1 cellular context compared by ENCODE assay signal in the genomic region with DNA sequence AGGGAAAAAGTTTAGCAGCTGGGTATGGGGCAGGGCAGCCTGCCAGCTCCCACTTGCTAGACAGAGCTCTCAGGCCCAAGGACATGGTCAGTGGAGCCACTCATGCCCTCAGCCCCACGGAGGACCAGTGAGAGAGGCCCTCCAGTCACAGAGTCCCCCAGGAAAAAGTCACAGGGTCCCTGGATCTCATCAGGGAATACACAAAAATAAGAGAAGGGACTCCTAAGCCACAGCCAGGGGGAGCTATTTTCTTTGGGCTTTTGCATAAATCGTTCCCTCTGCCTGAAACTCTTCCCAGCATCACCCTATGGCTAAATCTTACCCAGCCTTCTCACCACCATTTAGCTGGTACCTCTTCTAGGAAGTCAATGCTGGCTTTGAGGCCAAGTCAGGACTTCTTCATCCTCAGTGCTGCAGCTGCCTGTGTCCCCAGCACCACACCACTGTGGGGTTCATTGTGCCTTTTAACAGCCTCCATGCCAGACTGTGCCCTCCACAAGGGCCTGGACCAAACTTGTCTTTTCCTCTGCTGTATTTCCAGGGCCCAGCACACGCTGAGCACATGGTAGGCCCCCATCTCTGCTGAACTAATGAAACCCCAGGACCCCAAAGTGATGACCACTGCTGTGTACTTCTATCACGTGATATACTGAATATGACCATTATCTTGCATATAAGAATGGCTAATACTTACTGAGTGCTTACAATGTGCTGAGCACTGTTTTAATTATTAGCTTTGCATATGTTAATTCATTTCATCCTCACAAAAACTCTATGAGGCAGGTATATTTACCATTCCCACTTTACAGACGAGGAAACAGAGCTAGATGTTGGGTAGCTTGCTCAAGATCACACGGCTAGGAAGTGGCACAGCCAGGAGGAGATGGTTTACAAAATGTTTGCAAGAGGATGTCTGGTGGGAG.
TF ChIP-seq lines count a peak whose summit lies in the region.

No MANE protein-coding gene starts in this region.

TF ChIP-seq in K562, 482 proteins besides CTCF, POLR2A, EP300 and RAD21 (continued from another document):
- TF ChIP-seq, protein P1, sequence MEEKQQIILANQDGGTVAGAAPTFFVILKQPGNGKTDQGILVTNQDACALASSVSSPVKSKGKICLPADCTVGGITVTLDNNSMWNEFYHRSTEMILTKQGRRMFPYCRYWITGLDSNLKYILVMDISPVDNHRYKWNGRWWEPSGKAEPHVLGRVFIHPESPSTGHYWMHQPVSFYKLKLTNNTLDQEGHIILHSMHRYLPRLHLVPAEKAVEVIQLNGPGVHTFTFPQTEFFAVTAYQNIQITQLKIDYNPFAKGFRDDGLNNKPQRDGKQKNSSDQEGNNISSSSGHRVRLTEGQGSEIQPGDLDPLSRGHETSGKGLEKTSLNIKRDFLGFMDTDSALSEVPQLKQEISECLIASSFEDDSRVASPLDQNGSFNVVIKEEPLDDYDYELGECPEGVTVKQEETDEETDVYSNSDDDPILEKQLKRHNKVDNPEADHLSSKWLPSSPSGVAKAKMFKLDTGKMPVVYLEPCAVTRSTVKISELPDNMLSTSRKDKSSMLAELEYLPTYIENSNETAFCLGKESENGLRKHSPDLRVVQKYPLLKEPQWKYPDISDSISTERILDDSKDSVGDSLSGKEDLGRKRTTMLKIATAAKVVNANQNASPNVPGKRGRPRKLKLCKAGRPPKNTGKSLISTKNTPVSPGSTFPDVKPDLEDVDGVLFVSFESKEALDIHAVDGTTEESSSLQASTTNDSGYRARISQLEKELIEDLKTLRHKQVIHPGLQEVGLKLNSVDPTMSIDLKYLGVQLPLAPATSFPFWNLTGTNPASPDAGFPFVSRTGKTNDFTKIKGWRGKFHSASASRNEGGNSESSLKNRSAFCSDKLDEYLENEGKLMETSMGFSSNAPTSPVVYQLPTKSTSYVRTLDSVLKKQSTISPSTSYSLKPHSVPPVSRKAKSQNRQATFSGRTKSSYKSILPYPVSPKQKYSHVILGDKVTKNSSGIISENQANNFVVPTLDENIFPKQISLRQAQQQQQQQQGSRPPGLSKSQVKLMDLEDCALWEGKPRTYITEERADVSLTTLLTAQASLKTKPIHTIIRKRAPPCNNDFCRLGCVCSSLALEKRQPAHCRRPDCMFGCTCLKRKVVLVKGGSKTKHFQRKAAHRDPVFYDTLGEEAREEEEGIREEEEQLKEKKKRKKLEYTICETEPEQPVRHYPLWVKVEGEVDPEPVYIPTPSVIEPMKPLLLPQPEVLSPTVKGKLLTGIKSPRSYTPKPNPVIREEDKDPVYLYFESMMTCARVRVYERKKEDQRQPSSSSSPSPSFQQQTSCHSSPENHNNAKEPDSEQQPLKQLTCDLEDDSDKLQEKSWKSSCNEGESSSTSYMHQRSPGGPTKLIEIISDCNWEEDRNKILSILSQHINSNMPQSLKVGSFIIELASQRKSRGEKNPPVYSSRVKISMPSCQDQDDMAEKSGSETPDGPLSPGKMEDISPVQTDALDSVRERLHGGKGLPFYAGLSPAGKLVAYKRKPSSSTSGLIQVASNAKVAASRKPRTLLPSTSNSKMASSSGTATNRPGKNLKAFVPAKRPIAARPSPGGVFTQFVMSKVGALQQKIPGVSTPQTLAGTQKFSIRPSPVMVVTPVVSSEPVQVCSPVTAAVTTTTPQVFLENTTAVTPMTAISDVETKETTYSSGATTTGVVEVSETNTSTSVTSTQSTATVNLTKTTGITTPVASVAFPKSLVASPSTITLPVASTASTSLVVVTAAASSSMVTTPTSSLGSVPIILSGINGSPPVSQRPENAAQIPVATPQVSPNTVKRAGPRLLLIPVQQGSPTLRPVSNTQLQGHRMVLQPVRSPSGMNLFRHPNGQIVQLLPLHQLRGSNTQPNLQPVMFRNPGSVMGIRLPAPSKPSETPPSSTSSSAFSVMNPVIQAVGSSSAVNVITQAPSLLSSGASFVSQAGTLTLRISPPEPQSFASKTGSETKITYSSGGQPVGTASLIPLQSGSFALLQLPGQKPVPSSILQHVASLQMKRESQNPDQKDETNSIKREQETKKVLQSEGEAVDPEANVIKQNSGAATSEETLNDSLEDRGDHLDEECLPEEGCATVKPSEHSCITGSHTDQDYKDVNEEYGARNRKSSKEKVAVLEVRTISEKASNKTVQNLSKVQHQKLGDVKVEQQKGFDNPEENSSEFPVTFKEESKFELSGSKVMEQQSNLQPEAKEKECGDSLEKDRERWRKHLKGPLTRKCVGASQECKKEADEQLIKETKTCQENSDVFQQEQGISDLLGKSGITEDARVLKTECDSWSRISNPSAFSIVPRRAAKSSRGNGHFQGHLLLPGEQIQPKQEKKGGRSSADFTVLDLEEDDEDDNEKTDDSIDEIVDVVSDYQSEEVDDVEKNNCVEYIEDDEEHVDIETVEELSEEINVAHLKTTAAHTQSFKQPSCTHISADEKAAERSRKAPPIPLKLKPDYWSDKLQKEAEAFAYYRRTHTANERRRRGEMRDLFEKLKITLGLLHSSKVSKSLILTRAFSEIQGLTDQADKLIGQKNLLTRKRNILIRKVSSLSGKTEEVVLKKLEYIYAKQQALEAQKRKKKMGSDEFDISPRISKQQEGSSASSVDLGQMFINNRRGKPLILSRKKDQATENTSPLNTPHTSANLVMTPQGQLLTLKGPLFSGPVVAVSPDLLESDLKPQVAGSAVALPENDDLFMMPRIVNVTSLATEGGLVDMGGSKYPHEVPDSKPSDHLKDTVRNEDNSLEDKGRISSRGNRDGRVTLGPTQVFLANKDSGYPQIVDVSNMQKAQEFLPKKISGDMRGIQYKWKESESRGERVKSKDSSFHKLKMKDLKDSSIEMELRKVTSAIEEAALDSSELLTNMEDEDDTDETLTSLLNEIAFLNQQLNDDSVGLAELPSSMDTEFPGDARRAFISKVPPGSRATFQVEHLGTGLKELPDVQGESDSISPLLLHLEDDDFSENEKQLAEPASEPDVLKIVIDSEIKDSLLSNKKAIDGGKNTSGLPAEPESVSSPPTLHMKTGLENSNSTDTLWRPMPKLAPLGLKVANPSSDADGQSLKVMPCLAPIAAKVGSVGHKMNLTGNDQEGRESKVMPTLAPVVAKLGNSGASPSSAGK (IDR thresholded peaks at IDR 0.05): 0 out of 2 replicates have a peak, but pooled peaks have one; percentile 13
- no peak for TF ChIP-seq TFAM (CRISPR knock-in tag; conservative IDR thresholded peaks at IDR 0.05)
- peak in 1 of 2 experiments; percentile 38; a peak in 1 of 4 replicates for TF ChIP-seq RCOR1 (IDR thresholded peaks at IDR 0.05; ENCODE audit: borderline replicate concordance in 1 of 2, low read depth in 2 of 2, low read length in 2 of 2)
- TF ChIP-seq ZNF584 (CRISPR knock-in tag; IDR thresholded peaks at IDR 0.05; ENCODE audit: low read depth): no peak
- no peak for TF ChIP-seq ZNF41 (CRISPR knock-in tag; conservative IDR thresholded peaks at IDR 0.05)
- TF ChIP-seq ARID2 (IDR thresholded peaks at IDR 0.05): peak; percentile 68; the same call in 1 of the 2 replicates
- 0 out of 2 replicates have a peak, but pooled peaks have one; percentile 14 for TF ChIP-seq ZKSCAN1 (IDR thresholded peaks at IDR 0.05; ENCODE audit: low read depth, low read length)
